Comparison of ENCODE assay signal across 8 cellular contexts in genomic region chr1:233326995-233327937, GRCh38. TPM values are rescaled to one million over a fixed set of nuclear protein-coding genes. Genes with fewer than 3 reads are reported as not detected.
DNase-seq lines count a peak whose midpoint lies in the region; ATAC-seq and TF ChIP-seq lines count a peak whose summit lies in the region.

MAP3K21 (plus strand) TSS chr1:233327724; CDS start chr1:233328029, 305 bp downstream.

- H3K27me3 Mint-ChIP-seq in activated CD4-positive, alpha-beta T cell treated with anti-CD3 and anti-CD28 coated beads for 36 hours, result peaks cover 15% of the 10 kb centered on the region

- CTCF ChIA-PET in activated CD4-positive, alpha-beta T cell treated with anti-CD3 and anti-CD28 coated beads for 36 hours (lab: Charles Lee), result interaction anchor here (0.6 to 0.9 kb wide), 2 partner anchors 13 to 22 kb away, joined by 3 read pairs; no protein-coding TSS in a partner anchor

- H3K27ac Mint-ChIP-seq in activated CD4-positive, alpha-beta T cell treated with anti-CD3 and anti-CD28 coated beads for 36 hours, result no peak within 1 kb of the TSS

- peak within 1 kb of the TSS; percentile 69 for H3K4me3 Mint-ChIP-seq in activated CD4-positive, alpha-beta T cell treated with anti-CD3 and anti-CD28 coated beads for 36 hours

- TF ChIP-seq CTCF in colonic mucosa (IDR thresholded peaks at IDR 0.05) (no peak), lower lobe of right lung (IDR thresholded peaks at IDR 0.05) (no peak)

- H3K36me3 ChIP-seq in colonic mucosa (no peaks in the 10 kb centered on the region), lower lobe of right lung (no peaks in the 10 kb centered on the region)

- H3K9ac ChIP-seq in colonic mucosa (ENCODE audit: low read depth in 2 of 2, low read length in 2 of 2), result peak within 1 kb of the TSS; percentile 73 to 97

- H3K4me3 ChIP-seq in colonic mucosa (peak within 1 kb of the TSS; percentile 72), lower lobe of right lung (peak within 1 kb of the TSS; percentile 60)

- intact Hi-C loops in activated CD4-positive, alpha-beta T cell treated with anti-CD3 and anti-CD28 coated beads for 36 hours (cut with DNase I, micrococcal nuclease), result loop anchor here in 1 of 2 experiments (1.0 kb wide), 3 partner anchors 32 to 1046 kb away; partner anchors contain the start of genes COA6, NTPCR and PCNX2
- intact Hi-C loops in colonic mucosa (cut with DNase I), result no loop called here
- intact Hi-C loops in lower lobe of right lung (cut with DNase I), result no loop called here

- H3K4me1 ChIP-seq in colonic mucosa (no peaks in the 10 kb centered on the region), lower lobe of right lung (peaks cover 6% of the 10 kb centered on the region)

- POLR2A ChIA-PET in activated CD4-positive, alpha-beta T cell treated with anti-CD3 and anti-CD28 coated beads for 36 hours (lab: Charles Lee), result no interaction called here

- H3K9me3 ChIP-seq in colonic mucosa (no peaks in the 10 kb centered on the region), lower lobe of right lung (no peaks in the 10 kb centered on the region)

- H3K36me3 Mint-ChIP-seq in activated CD4-positive, alpha-beta T cell treated with anti-CD3 and anti-CD28 coated beads for 36 hours (ENCODE audit: low read depth), result no peaks in the 10 kb centered on the region

- H3K9me3 Mint-ChIP-seq in activated CD4-positive, alpha-beta T cell treated with anti-CD3 and anti-CD28 coated beads for 36 hours (ENCODE audit: low read depth), result no peaks in the 10 kb centered on the region

- H3K27ac ChIP-seq in colonic mucosa (peak within 1 kb of the TSS; percentile 80), lower lobe of right lung (peak within 1 kb of the TSS; percentile 80)

- DNase-seq in AG08396 (ENCODE audit: low spot score) (peak; percentile 36), GM19238 (ENCODE audit: insufficient read length, low spot score) (peak; percentile 73), NCI-H460 (ENCODE audit: extremely low read depth, low read depth) (peak; percentile 87), colonic mucosa (peak; percentile 97), lower lobe of right lung (peak; percentile 98)
- DNase-seq in activated CD4-positive, alpha-beta T cell treated with anti-CD3 and anti-CD28 coated beads for 36 hours, result peak; percentile 94
- peak; percentile 63 to 90 (median 68) for DNase-seq in stimulated activated CD4-positive, alpha-beta T cell treated with anti-CD3 and anti-CD28 coated beads, TNF-alpha, amount 100 ng/mL, for 24 hours (ENCODE audit: low read depth in 3 of 3)

- peaks cover 13% of the 10 kb centered on the region for H3K4me1 Mint-ChIP-seq in activated CD4-positive, alpha-beta T cell treated with anti-CD3 and anti-CD28 coated beads for 36 hours

- ATAC-seq in HG03354 (IDR thresholded peaks at IDR 0.05; ENCODE audit: poor library complexity, severe bottlenecking, unreplicated experiment), result peak; percentile 88
- peak; percentile 97 for ATAC-seq in activated CD4-positive, alpha-beta T cell treated with anti-CD3 and anti-CD28 coated beads for 36 hours
- peak; percentile 95 to 98 for ATAC-seq in lower lobe of right lung

- H3K27me3 ChIP-seq in colonic mucosa (no peaks in the 10 kb centered on the region), lower lobe of right lung (ENCODE audit: low read depth) (peaks cover 3% of the 10 kb centered on the region)

RNA-seq across cellular contexts. Expression of gene MAP3K21, which starts in this region (rescaled TPM):
- total RNA-seq in NCI-H460 (2014; rRNA removed; shearing (Covaris generic)), result 21.6 and 22.9 TPM in 2 replicates
- polyA plus RNA-seq in NCI-H460 (2014; cell fraction: nucleus; rRNA removed), result 33.7 and 41.0 TPM in 2 replicates
- total RNA-seq in activated CD4-positive, alpha-beta T cell treated with anti-CD3 and anti-CD28 coated beads for 36 hours, result 1 to 10 TPM; 3.0 to 3.1 TPM
- total RNA-seq in colonic mucosa, result 10 to 100 TPM; 16.4 to 20.5 TPM
- 9.2 TPM for total RNA-seq in lower lobe of right lung

Comparison
In these comparisons a context has a peak if more than half of its experiments do, and no peak if none do; other contexts are left out.
1. Peak in every context shown above with its lines: DNase-seq, ATAC-seq, H3K4me3 ChIP-seq and H3K27ac ChIP-seq.
2. DNase-seq: peak in every context shown above with its lines; median percentile 98 in lower lobe of right lung; 97 in colonic mucosa; 94 in activated CD4-positive, alpha-beta T cell treated with anti-CD3 and anti-CD28 coated beads for 36 hours; 87 in NCI-H460; 73 in GM19238; 68 in stimulated activated CD4-positive, alpha-beta T cell treated with anti-CD3 and anti-CD28 coated beads, TNF-alpha, amount 100 ng/mL, for 24 hours; 36 in AG08396.